Comparison of ENCODE assay signal across 11 cellular contexts in genomic region chr13:110555601-110556223, GRCh38. TPM values are rescaled to one million over a fixed set of nuclear protein-coding genes. Genes with fewer than 3 reads are reported as not detected.
DNase-seq lines count a peak whose midpoint lies in the region; ATAC-seq and TF ChIP-seq lines count a peak whose summit lies in the region.
"Had no signal": no experiment of that assay in that cellular context is flagged by ENCODE, and none has a peak within 500 bp of the region (broad histone marks: within the 10 kb centered on the region; RNA-seq: fewer than 3 reads in every experiment).

No MANE protein-coding gene starts in this region.

- H3K36me3 Mint-ChIP-seq in CD14-positive monocyte: peaks cover 52 to 59% of the 10 kb centered on the region in 2 donors

- DNase-seq in CD14-positive monocyte (ENCODE audit: low spot score) (peak; percentile 58), PC-3 (peak; percentile 3), lung (ENCODE audit: low spot score) (peak; percentile 46), posterior vena cava (ENCODE audit: low spot score) (no peak), NCI-H748 (lab: John Stamatoyannopoulos, UW; ENCODE audit: unreplicated experiment) (no peak), DMS79 (lab: John Stamatoyannopoulos, UW) (no peak)
- DNase-seq: activated CD4-positive, alpha-beta T cell treated with anti-CD3 and anti-CD28 coated beads, Interleukin-2, amount 50 U/mL, for 1 hour; CD8-positive, alpha-beta memory T cell; NCI-H1930 had no signal

- no peak overlapping the region for H3K4me3 ChIP-seq in PC-3 (ENCODE audit: low read length)
- H3K4me3 ChIP-seq in lung: no peak overlapping the region

- peaks cover 61% of the 10 kb centered on the region for H3K4me1 Mint-ChIP-seq in CD14-positive monocyte

- H3K36me3 ChIP-seq in PC-3 (ENCODE audit: low read depth, low read length): no peaks in the 10 kb centered on the region
- H3K36me3 ChIP-seq in lung (ENCODE audit: control insufficient read depth in 2 of 2, insufficient read depth in 2 of 2, low read length in 2 of 2): peaks cover 0 to 2% of the 10 kb centered on the region in 2 donors

- WGBS in lung, 2 donors: 74 to 77% methylated on average over 16 of the region's 16 CpGs

- POLR2A ChIA-PET in PC-3 (lab: Charles Lee; ENCODE audit: unreplicated experiment): no interaction called here

- H3K79me2 ChIP-seq in PC-3 (ENCODE audit: low read length): peaks cover 81% of the 10 kb centered on the region

- H3K27ac ChIP-seq in PC-3 (ENCODE audit: low read length) (no peak overlapping the region), lung (ENCODE audit: low read depth in 1 of 2, low read length in 1 of 2) (peak overlapping the region in 1 of 2 donors; percentile 79)

- peak; percentile 51 for ATAC-seq in HG03159 (IDR thresholded peaks at IDR 0.05; ENCODE audit: unreplicated experiment)
- no peak for ATAC-seq in PC-3
- no peak for ATAC-seq in lung (ENCODE audit: insufficient read depth, low FRiP score)
- no peak for ATAC-seq in HG03045 (IDR thresholded peaks at IDR 0.05; ENCODE audit: unreplicated experiment)

- H4K20me1 ChIP-seq in PC-3 (ENCODE audit: low read length): no peaks in the 10 kb centered on the region

- H3K4me2 ChIP-seq in PC-3 (ENCODE audit: low read length): no peak overlapping the region

- H3K27me3 Mint-ChIP-seq in CD14-positive monocyte (ENCODE audit: low read depth in 3 of 3): peaks cover 1 to 4% (median 2%) of the 10 kb centered on the region in 3 donors

- no peaks in the 10 kb centered on the region for H3K9me2 ChIP-seq in PC-3 (replicated peaks; ENCODE audit: low read length)

- peak overlapping the region; percentile 43 to 53 for H3K4me3 Mint-ChIP-seq in CD14-positive monocyte

- CTCF ChIA-PET in PC-3 (lab: Charles Lee): no interaction called here

- H3K27me3 ChIP-seq in PC-3 (ENCODE audit: low read length): no peaks in the 10 kb centered on the region
- no peaks in the 10 kb centered on the region for H3K27me3 ChIP-seq in lung (ENCODE audit: control insufficient read depth, insufficient read depth)

- no peaks in the 10 kb centered on the region for H3F3A ChIP-seq in PC-3 (ENCODE audit: low read length, unreplicated experiment)

- peaks cover 21% of the 10 kb centered on the region; the same call in 1 of the 2 replicates for H3K4me1 ChIP-seq in PC-3 (ENCODE audit: insufficient read depth, low read length)
- peaks cover 0 to 17% of the 10 kb centered on the region in 2 donors for H3K4me1 ChIP-seq in lung (ENCODE audit: control insufficient read depth in 2 of 2, insufficient read depth in 2 of 2, low read length in 2 of 2)

- no peaks in the 10 kb centered on the region for H3K9me3 ChIP-seq in PC-3 (ENCODE audit: low read length)
- H3K9me3 ChIP-seq in lung (ENCODE audit: control insufficient read depth in 2 of 2, insufficient read depth in 1 of 2, low read length in 1 of 2): no peaks in the 10 kb centered on the region

- H3K27ac Mint-ChIP-seq in CD14-positive monocyte: peak overlapping the region; percentile 47 to 87 (median 75)

- TF ChIP-seq CTCF in CD14-positive monocyte (IDR thresholded peaks at IDR 0.05) (no peak), PC-3 (conservative IDR thresholded peaks at IDR 0.05; ENCODE audit: low read depth, low read length) (no peak), lung (IDR thresholded peaks at IDR 0.05; ENCODE audit: control extremely low read depth, extremely low read depth) (no peak)

- intact Hi-C loops in CD14-positive monocyte (cut with micrococcal nuclease): no loop called here
- intact Hi-C loops in PC-3 (cut with micrococcal nuclease): no loop called here
- intact Hi-C loops in posterior vena cava (cut with DNase I): no loop called here

- BruUV-seq in PC-3 (replicated peaks; lab: Mats Ljungman, UMichigan): no TSS peak

- H3K9ac ChIP-seq in PC-3 (ENCODE audit: low read length): no peak overlapping the region

- no peak overlapping the region for H2AFZ ChIP-seq in PC-3 (ENCODE audit: low read length)

- H3K9me3 Mint-ChIP-seq in CD14-positive monocyte: peaks cover 0 to 2% (median 0%) of the 10 kb centered on the region in 7 donors

RNA-seq across cellular contexts. Expression of gene RAB20, which starts 5.8 kb away (rescaled TPM):
- 10 to 100 TPM; 37.8 to 43.1 TPM for polyA plus RNA-seq in CD14-positive monocyte
- total RNA-seq in PC-3 (2014; rRNA removed): 22.9 and 27.9 TPM in 2 replicates
- total RNA-seq in lung: 10 to 100 TPM; 42.9 to 47.9 TPM
- polyA plus RNA-seq in lung: 100 to 1,000 TPM in 1 of 2 donors, 10 to 100 TPM in 1; 35.8 to 118 TPM
- total RNA-seq in posterior vena cava: 10 to 100 TPM in 1 of 2 donors, 1 to 10 TPM in 1; 8.5 to 11.9 TPM

RNA-seq across cellular contexts. Expression of gene NAXD, which starts 59.6 kb away (rescaled TPM):
- polyA plus RNA-seq in CD14-positive monocyte: 1 to 10 TPM; 7.4 to 8.5 TPM
- 18.7 and 19.0 TPM in 2 replicates for total RNA-seq in PC-3 (2014; rRNA removed)
- 10 to 100 TPM; 28.6 to 28.9 TPM for total RNA-seq in lung
- polyA plus RNA-seq in lung: 10 to 100 TPM; 24.1 to 28.6 TPM
- total RNA-seq in posterior vena cava: 10 to 100 TPM; 19.5 to 21.7 TPM

Comparison
In these comparisons a context has a peak if more than half of its experiments do, and no peak if none do; other contexts are left out.
1. DNase-seq: peak in CD14-positive monocyte (single experiment), PC-3 (single experiment) and lung (single experiment); none in posterior vena cava (single experiment), NCI-H748 (single experiment) and DMS79 (single experiment).